Comparison of ENCODE assay signal across 19 cellular contexts in the genomic region with DNA sequence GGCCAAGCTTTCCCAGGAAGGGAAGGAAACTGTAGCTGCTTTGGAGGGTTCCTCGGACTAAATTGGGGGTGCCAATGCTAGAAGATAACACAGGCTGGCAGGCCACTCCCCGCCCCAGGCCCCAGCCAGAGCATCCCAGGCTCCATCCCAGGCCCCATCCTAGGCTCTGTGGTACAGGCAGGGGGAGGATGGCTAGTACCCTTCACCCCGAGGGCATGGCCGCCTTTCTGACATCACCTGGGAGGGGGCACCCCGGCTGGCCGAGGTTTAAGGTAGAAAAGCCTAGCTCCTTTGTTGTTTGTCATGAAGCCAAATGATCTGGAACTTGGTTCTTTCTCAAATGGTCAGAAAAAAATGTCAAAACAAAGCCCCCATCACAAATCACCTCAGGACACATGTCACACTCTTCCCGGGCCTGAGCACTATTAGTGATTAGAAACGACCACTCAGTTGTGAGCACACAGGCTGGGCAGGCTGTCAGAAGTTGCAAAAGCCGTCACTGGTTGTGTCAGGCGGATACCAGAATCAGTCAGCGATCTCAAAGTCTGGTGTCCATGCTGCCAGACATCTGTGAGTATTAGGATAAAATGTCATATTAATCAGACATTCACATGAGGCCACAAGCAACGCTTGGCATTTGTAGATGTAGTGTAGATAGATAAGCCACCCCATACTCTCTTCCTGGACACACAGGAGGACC.
"Had no signal": no experiment of that assay in that cellular context is flagged by ENCODE, and none has a peak within 500 bp of the region (broad histone marks: within the 10 kb centered on the region; RNA-seq: fewer than 3 reads in every experiment).

No MANE protein-coding gene starts in this region.

- H2AFZ ChIP-seq: hepatocyte had no signal

- ATAC-seq: lower lobe of right lung, WTC11 had no signal

- H3K4me3 ChIP-seq: breast epithelium, hepatocyte, lower lobe of right lung, sigmoid colon, transverse colon had no signal

- H3K4me1 ChIP-seq: breast epithelium had no signal

- DNase-seq: activated CD4-positive, alpha-beta memory T cell treated with anti-CD3 and anti-CD28 coated beads for 36 hours; activated CD4-positive, alpha-beta T cell treated with anti-CD3 and anti-CD28 coated beads for 4 hours; activated naive CD4-positive, alpha-beta T cell treated with Interleukin-2 at 50 U/mL for 16 hours; activated naive CD8-positive, alpha-beta T cell treated with anti-CD3 and anti-CD28 coated beads, Interleukin-2, amount 10 ng/mL, durations not matched to agents 7 days and 5 days; activated T-cell treated with anti-CD3 and anti-CD28 coated beads for 4 hours; anterior cingulate cortex; cortex of kidney; effector CD4-positive, alpha-beta T cell; lower lobe of right lung; midbrain; sigmoid colon; stimulated activated CD4-positive, alpha-beta T cell treated with anti-CD3 and anti-CD28 coated beads, Interleukin-12 subunit alpha, Interleukin-12 subunit beta, amount 100 ng/mL, for 4 hours; stimulated activated CD4-positive, alpha-beta T cell treated with anti-CD3 and anti-CD28 coated beads, Interleukin-1b, Interleukin-23, amount 100 ng/mL, for 48 hours; stimulated activated CD8-positive, alpha-beta memory T cell treated with anti-CD3 and anti-CD28 coated beads, Interleukin-4, amount 100 ng/mL, for 48 hours; stimulated activated naive CD4-positive, alpha-beta T cell; transverse colon had no signal

- H3K27me3 ChIP-seq: breast epithelium, hepatocyte, sigmoid colon, transverse colon had no signal

- H3K36me3 ChIP-seq: breast epithelium, lower lobe of right lung, sigmoid colon, transverse colon had no signal

- H3K4me2 ChIP-seq: hepatocyte had no signal

- H3K79me2 ChIP-seq: hepatocyte had no signal
